In the genomic region with DNA sequence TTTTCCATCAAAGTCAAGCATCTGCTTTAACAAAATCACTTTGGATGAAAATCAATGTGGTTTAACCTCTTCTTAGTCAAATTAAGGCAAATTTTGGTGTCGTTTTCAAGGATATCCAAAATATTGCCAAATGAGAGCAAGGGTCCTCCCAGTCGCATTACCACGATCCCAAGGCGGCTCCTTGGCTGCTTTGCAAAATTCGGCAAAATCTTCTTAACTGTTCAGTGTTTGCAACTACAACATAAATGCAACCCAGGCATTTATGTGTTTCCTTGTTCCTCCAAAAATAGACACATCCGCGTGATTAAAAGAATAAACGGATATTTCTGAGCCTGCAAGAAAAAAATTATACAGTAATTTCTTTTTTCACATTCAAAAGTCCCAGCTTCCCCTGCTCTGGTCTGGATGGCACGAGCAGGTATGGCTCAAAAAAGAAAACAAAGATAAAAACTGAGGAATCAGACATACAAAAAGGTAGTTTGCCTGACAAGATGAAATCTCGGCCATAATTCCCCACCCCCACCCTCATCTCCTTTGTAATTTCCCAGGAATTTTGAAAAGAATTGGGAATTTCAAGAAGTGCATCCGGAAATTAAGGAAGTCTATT, we compare ENCODE assay signal across 9 cellular contexts. TPM values are rescaled to one million over a fixed set of nuclear protein-coding genes. Genes with fewer than 3 reads are reported as not detected.
DNase-seq lines count a peak whose midpoint lies in the region; ATAC-seq, FAIRE-seq and TF ChIP-seq lines count a peak whose summit lies in the region.
"Had no signal": no experiment of that assay in that cellular context is flagged by ENCODE, and none has a peak within 500 bp of the region (broad histone marks: within the 10 kb centered on the region; RNA-seq: fewer than 3 reads in every experiment).

No MANE protein-coding gene starts in this region.

- H3K27me3 Mint-ChIP-seq in activated naive CD4-positive, alpha-beta T cell treated with anti-CD3 and anti-CD28 coated beads, Interleukin-2, amount 50 U/mL, for 24 hours, result peaks cover 63% of the 10 kb centered on the region

- CTCF ChIA-PET in GM12878 (lab: Yijun Ruan, JAX), result interaction anchor here (0.8 to 1.0 kb wide), 2 partner anchors 23 to 563 kb away, joined by 3 to 4 read pairs; no protein-coding TSS in a partner anchor

- H3K27me3 ChIP-seq in GM12878 (replicated peaks in 1 of 2; ENCODE audit: control insufficient read depth in 2 of 2, insufficient read depth in 2 of 2, low read length in 1 of 2) (peaks cover 10 to 23% of the 10 kb centered on the region in 2 experiments), upper lobe of left lung (peaks cover 0 to 15% (median 6%) of the 10 kb centered on the region in 4 donors)

- POLR2A ChIA-PET in GM12878 (lab: Charles Lee), result interaction anchor here (0.6 kb wide), 1 partner anchor 138 kb away, joined by 7 read pairs; no protein-coding TSS in a partner anchor

- no TSS peak for BruUV-seq in GM12878 (replicated peaks; lab: Mats Ljungman, UMichigan)

- H3K4me3 ChIP-seq in GM12878, result peak overlapping the region; percentile 52
- H3K4me3 ChIP-seq in upper lobe of left lung, result peak overlapping the region in 3 of 4 donors; percentile 52 to 67 (median 53)

- TF ChIP-seq POLR2A in GM12878 (IDR thresholded peaks at IDR 0.05; ENCODE audit: low read depth, low read length) (no peak), upper lobe of left lung (IDR thresholded peaks at IDR 0.05) (no peak)

- H3K4me3 Mint-ChIP-seq in activated naive CD4-positive, alpha-beta T cell treated with anti-CD3 and anti-CD28 coated beads, Interleukin-2, amount 50 U/mL, for 24 hours, result peak overlapping the region; percentile 81

- peaks cover 21% of the 10 kb centered on the region for H3K4me1 ChIP-seq in GM12878 (ENCODE audit: control insufficient read depth, insufficient read depth, low read length)
- H3K4me1 ChIP-seq in upper lobe of left lung, result peaks cover 18 to 50% (median 30%) of the 10 kb centered on the region in 4 donors

- peak overlapping the region; percentile 37; the same call in 1 of the 2 replicates for H2AFZ ChIP-seq in GM12878 (ENCODE audit: control insufficient read depth, low read depth, low read length)

- TF ChIP-seq CTCF in GM12878 (IDR thresholded peaks at IDR 0.05 in 2 of 3, conservative IDR thresholded peaks at IDR 0.05 in 1 of 3; ENCODE audit: control insufficient read depth in 2 of 3, extremely low read depth in 1 of 3, insufficient read depth in 1 of 3, low read depth in 3 of 3, low read length in 3 of 3) (no peak), upper lobe of left lung (IDR thresholded peaks at IDR 0.05) (no peak)

- FAIRE-seq in GM12878 (lab: Jason Lieb, UNC), result no peak
- FAIRE-seq: endometrium had no signal

- SMC1A ChIA-PET in GM12878 (lab: Charles Lee; ENCODE audit: uncharacterized antibody, unreplicated experiment), result interaction anchor here (0.6 kb wide), 1 partner anchor 155 kb away, joined by 3 read pairs; no protein-coding TSS in a partner anchor

- no peak overlapping the region for H3K9ac ChIP-seq in GM12878 (ENCODE audit: control insufficient read depth, insufficient read depth, low read length)

- TF ChIP-seq EP300 in GM12878 (IDR thresholded peaks at IDR 0.05; ENCODE audit: borderline replicate concordance in 1 of 2, control insufficient read depth in 1 of 2, low read depth in 2 of 2, low read length in 2 of 2) (no peak), upper lobe of left lung (IDR thresholded peaks at IDR 0.05) (no peak)

- no peak for TF ChIP-seq RAD21 in GM12878 (IDR thresholded peaks at IDR 0.05; ENCODE audit: insufficient read depth, low read depth, low read length)

- in situ Hi-C loops in GM12878 (cut with MboI), result no loop called here

- H4K20me1 ChIP-seq in GM12878 (ENCODE audit: control insufficient read depth, insufficient read depth), result no peaks in the 10 kb centered on the region

- RAD21 ChIA-PET in GM12878 (lab: Charles Lee; ENCODE audit: unreplicated experiment), result interaction anchor here (0.9 kb wide), 1 partner anchor 205 kb away, joined by 5 read pairs; no protein-coding TSS in a partner anchor

- intact Hi-C loops in GM12878 (cut with micrococcal nuclease; ENCODE audit: unreplicated experiment), result no loop called here

- peak overlapping the region; percentile 89 for H3K4me2 ChIP-seq in GM12878 (ENCODE audit: control insufficient read depth, insufficient read depth)

- H3K27ac ChIP-seq in GM12878 (ENCODE audit: control insufficient read depth, insufficient read depth) (no peak overlapping the region), upper lobe of left lung (peak overlapping the region; percentile 24 to 83 (median 67))

- no peaks in the 10 kb centered on the region for H3K9me3 ChIP-seq in GM12878 (replicated peaks; ENCODE audit: control insufficient read depth, insufficient read depth, low read length)
- H3K9me3 ChIP-seq in upper lobe of left lung, result no peaks in the 10 kb centered on the region

- no peaks in the 10 kb centered on the region for H3K79me2 ChIP-seq in GM12878 (ENCODE audit: control insufficient read depth, insufficient read depth, low read length)

- no peaks in the 10 kb centered on the region for H3K9me3 Mint-ChIP-seq in activated naive CD4-positive, alpha-beta T cell treated with anti-CD3 and anti-CD28 coated beads, Interleukin-2, amount 50 U/mL, for 24 hours
- H3K9me3 Mint-ChIP-seq in activated naive CD4-positive, alpha-beta T cell treated with anti-CD3 and anti-CD28 coated beads, Interleukin-2, amount 50 U/mL, for 72 hours, result no peaks in the 10 kb centered on the region

- H3K36me3 ChIP-seq in GM12878 (ENCODE audit: control insufficient read depth in 2 of 2, insufficient read depth in 2 of 2, low read length in 1 of 2) (no peaks in the 10 kb centered on the region), upper lobe of left lung (no peaks in the 10 kb centered on the region)

- H3K4me1 Mint-ChIP-seq in activated naive CD4-positive, alpha-beta T cell treated with anti-CD3 and anti-CD28 coated beads, Interleukin-2, amount 50 U/mL, for 24 hours, result peaks cover 38% of the 10 kb centered on the region

- no peak for DNase-seq in activated naive CD4-positive, alpha-beta T cell treated with anti-CD3 and anti-CD28 coated beads, Interleukin-2, amount 50 U/mL, for 72 hours (ENCODE audit: low spot score in 2 of 2)
- DNase-seq in GM12878 (ENCODE audit: low read depth, low spot score) (no peak), medulla oblongata (ENCODE audit: extremely low spot score) (peak; percentile 26), upper lobe of left lung (no peak), cerebellar cortex (ENCODE audit: low spot score) (no peak), ecto neural progenitor cell (ENCODE audit: low spot score) (no peak)

- H3K27ac Mint-ChIP-seq in activated naive CD4-positive, alpha-beta T cell treated with anti-CD3 and anti-CD28 coated beads, Interleukin-2, amount 50 U/mL, for 24 hours, result peak overlapping the region; percentile 41
- H3K27ac Mint-ChIP-seq in activated naive CD4-positive, alpha-beta T cell treated with anti-CD3 and anti-CD28 coated beads, Interleukin-2, amount 50 U/mL, for 72 hours, result no peak overlapping the region

- ATAC-seq in activated naive CD4-positive, alpha-beta T cell treated with anti-CD3 and anti-CD28 coated beads, Interleukin-2, amount 50 U/mL, for 72 hours, result no peak
- ATAC-seq in GM12878 (no peak), upper lobe of left lung (ENCODE audit: low FRiP score in 2 of 2) (no peak), GM18868 (IDR thresholded peaks at IDR 0.05; ENCODE audit: unreplicated experiment) (no peak)

- peaks cover 1% of the 10 kb centered on the region for H3K36me3 Mint-ChIP-seq in activated naive CD4-positive, alpha-beta T cell treated with anti-CD3 and anti-CD28 coated beads, Interleukin-2, amount 50 U/mL, for 24 hours
- H3K36me3 Mint-ChIP-seq in activated naive CD4-positive, alpha-beta T cell treated with anti-CD3 and anti-CD28 coated beads, Interleukin-2, amount 50 U/mL, for 72 hours, result no peaks in the 10 kb centered on the region

- 1% methylated on average over 11 of the region's 11 CpGs for WGBS in GM12878 (ENCODE audit: insufficient coverage, insufficient replicate concordance, low lambda C conversion rate, missing lambda C conversion rate)
- 26 to 27% methylated on average over 11 of the region's 11 CpGs for WGBS in upper lobe of left lung, 2 donors

RNA-seq across cellular contexts. Expression of gene SKIDA1, which starts 6.1 kb away (rescaled TPM):
- total RNA-seq in activated naive CD4-positive, alpha-beta T cell treated with anti-CD3 and anti-CD28 coated beads, Interleukin-2, amount 50 U/mL, for 72 hours, result under 1 TPM in 1 of 2 donors, not detected in 1; 0.54 TPM
- 0.22 and 0.35 TPM in 2 replicates for total RNA-seq in GM12878 (2013; cell fraction: nucleolus; rRNA removed)
- total RNA-seq in GM12878 (2014; rRNA removed) (0.23 and 0.98 TPM in 2 replicates), GM12878 (2014; rRNA removed; fragmentation: Illumina TruSeq; extraction: Trizol) (0.28 and 0.45 TPM in 2 replicates), GM12878 (2021) (0.13 and 0.72 TPM in 2 replicates), upper lobe of left lung (1 to 10 TPM in 2 of 6 donors, under 1 TPM in 4; under 0.01 to 1.6 (median 0.86) TPM)
- not detected for polyA plus RNA-seq in GM12878 (2011; ENCODE audit: low read depth)
- polyA plus RNA-seq in GM12878 (2011; rRNA removed) (0.04 and 0.05 TPM in 2 replicates), GM12878 (2014; fragmentation: Illumina TruSeq; extraction: Trizol) (0.26 and 0.65 TPM in 2 replicates), GM12878 (2014; fragmentation: Nextera tagmentation; extraction: Ambion mirVana) (under 1 TPM; 0.08 to 0.29 TPM), GM12878 (2014; rRNA removed) (0.53 and 0.90 TPM in 2 replicates), GM12878 (2016; fragmentation: Nextera tagmentation; extraction: Ambion mirVana) (under 1 TPM; 0.63 to 0.78 TPM)
- polyA plus RNA-seq in GM12878 (2011; cell fraction: cytosol; rRNA removed), result 0.03 and 0.10 TPM in 2 replicates
- 0.06 TPM in 1 of 2 replicates, not detected in the other for polyA plus RNA-seq in GM12878 (2011; cell fraction: nucleus; rRNA removed)
- 0.16 and 0.28 TPM in 2 replicates for polyA plus RNA-seq in GM12878 (2012)
- polyA minus RNA-seq in GM12878 (2011; rRNA and poly(A)+ RNA removed), result 0.05 and 0.15 TPM in 2 replicates
- not detected in 2 replicates for polyA minus RNA-seq in GM12878 (2011; cell fraction: cytosol; rRNA and poly(A)+ RNA removed)
- polyA minus RNA-seq in GM12878 (2011; cell fraction: nucleus; rRNA and poly(A)+ RNA removed), result not detected in 2 replicates

RNA-seq across cellular contexts. Expression of gene MLLT10, which starts 14.6 kb away (rescaled TPM):
- total RNA-seq in activated naive CD4-positive, alpha-beta T cell treated with anti-CD3 and anti-CD28 coated beads, Interleukin-2, amount 50 U/mL, for 72 hours, result 10 to 100 TPM; 20.1 to 46.4 TPM
- total RNA-seq in GM12878 (2013; cell fraction: nucleolus; rRNA removed), result 240 and 255 TPM in 2 replicates
- total RNA-seq in GM12878 (2014; rRNA removed) (37.1 and 45.6 TPM in 2 replicates), GM12878 (2014; rRNA removed; fragmentation: Illumina TruSeq; extraction: Trizol) (27.5 and 30.1 TPM in 2 replicates), GM12878 (2021) (32.2 and 36.7 TPM in 2 replicates), upper lobe of left lung (10 to 100 TPM; 40.1 to 63.9 (median 53.9) TPM)
- 34.5 TPM for polyA plus RNA-seq in GM12878 (2011; ENCODE audit: low read depth)
- polyA plus RNA-seq in GM12878 (2011; rRNA removed) (61.1 and 61.5 TPM in 2 replicates), GM12878 (2014; fragmentation: Illumina TruSeq; extraction: Trizol) (29.5 and 39.5 TPM in 2 replicates), GM12878 (2014; fragmentation: Nextera tagmentation; extraction: Ambion mirVana) (10 to 100 TPM in 1 of 2 experiments, 1 to 10 TPM in 1; 8.7 to 12.1 TPM), GM12878 (2014; rRNA removed) (32.8 and 37.4 TPM in 2 replicates), GM12878 (2016; fragmentation: Nextera tagmentation; extraction: Ambion mirVana) (10 to 100 TPM; 13.8 to 16.3 TPM)
- 41.5 and 44.6 TPM in 2 replicates for polyA plus RNA-seq in GM12878 (2011; cell fraction: cytosol; rRNA removed)
- 63.2 and 68.2 TPM in 2 replicates for polyA plus RNA-seq in GM12878 (2011; cell fraction: nucleus; rRNA removed)
- 19.2 and 23.0 TPM in 2 replicates for polyA plus RNA-seq in GM12878 (2012)
- polyA minus RNA-seq in GM12878 (2011; rRNA and poly(A)+ RNA removed), result 95.6 and 97.9 TPM in 2 replicates
- polyA minus RNA-seq in GM12878 (2011; cell fraction: cytosol; rRNA and poly(A)+ RNA removed), result 15.5 and 19.3 TPM in 2 replicates
- polyA minus RNA-seq in GM12878 (2011; cell fraction: nucleus; rRNA and poly(A)+ RNA removed), result 74.1 and 152 TPM in 2 replicates
